Comparison of ENCODE assay signal across 22 cellular contexts in genomic region chr12:76384560-76384959, GRCh38. TPM values are rescaled to one million over a fixed set of nuclear protein-coding genes. Genes with fewer than 3 reads are reported as not detected.
DNase-seq lines count a peak whose midpoint lies in the region; ATAC-seq and TF ChIP-seq lines count a peak whose summit lies in the region.
"Had no signal": no experiment of that assay in that cellular context is flagged by ENCODE, and none has a peak within 500 bp of the region (broad histone marks: within the 10 kb centered on the region; RNA-seq: fewer than 3 reads in every experiment).

No MANE protein-coding gene starts in this region.

- no peak overlapping the region for H3K4me3 ChIP-seq in GM23338
- no peak overlapping the region for H3K4me3 ChIP-seq in psoas muscle
- H3K4me3 ChIP-seq in naive thymus-derived CD4-positive, alpha-beta T cell (ENCODE audit: low read length), result no peak overlapping the region
- H3K4me3 ChIP-seq: A549, GM12878, K562 had no signal

- no peaks in the 10 kb centered on the region for H4K20me1 ChIP-seq in GM23338 (replicated peaks; ENCODE audit: insufficient read depth)

- intact Hi-C loops in psoas muscle (cut with DNase I), result loop anchor here in 1 of 2 donors (10.0 kb wide), 1 partner anchor 200 kb away; no protein-coding TSS in a partner anchor
- intact Hi-C loops in naive thymus-derived CD4-positive, alpha-beta T cell (cut with micrococcal nuclease), result no loop called here

- WGBS in psoas muscle, 3 donors, result 63 to 92% (median 69%) methylated on average over 2 of the region's 2 CpGs

- H3K27ac ChIP-seq in GM23338 (ENCODE audit: low read depth) (no peak overlapping the region), psoas muscle (peak overlapping the region; percentile 43)
- H3K27ac ChIP-seq in naive thymus-derived CD4-positive, alpha-beta T cell (ENCODE audit: low read depth, low read length), result no peak overlapping the region
- H3K27ac ChIP-seq: A549, HL-60 had no signal

- CTCF ChIA-PET in naive thymus-derived CD4-positive, alpha-beta T cell (lab: Charles Lee), result no interaction called here

- H3K4me2 ChIP-seq in GM23338, result no peak overlapping the region
- H3K4me2 ChIP-seq: A549 had no signal

- no peaks in the 10 kb centered on the region for H3K27me3 Mint-ChIP-seq in GM23338 (ENCODE audit: insufficient read depth, low read depth, poor library complexity)
- H3K27me3 Mint-ChIP-seq in naive thymus-derived CD4-positive, alpha-beta T cell, result no peaks in the 10 kb centered on the region

- H3K27ac Mint-ChIP-seq in GM23338, result peak overlapping the region; percentile 65
- H3K27ac Mint-ChIP-seq in naive thymus-derived CD4-positive, alpha-beta T cell, result peak overlapping the region in 1 of 9 donors; percentile 53
- H3K27ac Mint-ChIP-seq: CD14-positive monocyte; CD8-positive, alpha-beta T cell; HFFc6 had no signal

- peaks cover 5% of the 10 kb centered on the region; the same call in 2 of the 3 replicates for H3K36me3 Mint-ChIP-seq in GM23338 (ENCODE audit: low read depth)
- peaks cover 4 to 60% (median 21%) of the 10 kb centered on the region in 5 donors for H3K36me3 Mint-ChIP-seq in naive thymus-derived CD4-positive, alpha-beta T cell

- H3K9me3 Mint-ChIP-seq in GM23338, result no peaks in the 10 kb centered on the region
- H3K9me3 Mint-ChIP-seq in naive thymus-derived CD4-positive, alpha-beta T cell, result no peaks in the 10 kb centered on the region
- H3K9me3 Mint-ChIP-seq: CD14-positive monocyte; CD8-positive, alpha-beta T cell; HFFc6 had no signal

- H3K36me3 ChIP-seq in GM23338 (ENCODE audit: insufficient read depth) (no peaks in the 10 kb centered on the region), psoas muscle (ENCODE audit: insufficient read depth in 1 of 2, low read depth in 1 of 2) (peaks cover 0 to 73% of the 10 kb centered on the region in 2 donors)
- peaks cover 9 to 21% (median 11%) of the 10 kb centered on the region in 3 experiments for H3K36me3 ChIP-seq in naive thymus-derived CD4-positive, alpha-beta T cell (ENCODE audit: control insufficient read depth in 2 of 3, insufficient read depth in 3 of 3, low read length in 3 of 3)

- no peaks in the 10 kb centered on the region for H3K79me2 ChIP-seq in GM23338 (replicated peaks; ENCODE audit: insufficient read depth)

- TF ChIP-seq CTCF in GM23338 (conservative IDR thresholded peaks at IDR 0.05; ENCODE audit: low read depth in 2 of 2), result no peak
- TF ChIP-seq CTCF in psoas muscle (IDR thresholded peaks at IDR 0.05), result no peak

- H3K4me1 Mint-ChIP-seq in GM23338, result peaks cover 5% of the 10 kb centered on the region
- peaks cover 0 to 2% (median 0%) of the 10 kb centered on the region in 7 donors for H3K4me1 Mint-ChIP-seq in naive thymus-derived CD4-positive, alpha-beta T cell
- H3K4me1 Mint-ChIP-seq: CD14-positive monocyte had no signal

- no peak for DNase-seq in GM23338 (ENCODE audit: low spot score)
- DNase-seq in NCI-H69 (lab: John Stamatoyannopoulos, UW), result peak; percentile 20
- peak; percentile 8 for DNase-seq in iPS-NIHi7 (ENCODE audit: extremely low spot score)
- no peak for DNase-seq in psoas muscle
- DNase-seq in activated naive CD4-positive, alpha-beta T cell treated with Interleukin-2 at 50 U/mL for 16 hours, result no peak
- DNase-seq in naive thymus-derived CD4-positive, alpha-beta T cell, result no peak
- DNase-seq: AML-193; Calu3; CD8-positive, alpha-beta T cell; DMS79 treated with DMSO at 0.1 percent for 48 hours; GF-D8; GOT3; H7; HFFc6; IMR-90 had no signal

- H3K9me2 ChIP-seq in GM23338 (ENCODE audit: insufficient read depth), result no peaks in the 10 kb centered on the region

- H3F3A ChIP-seq in GM23338 (replicated peaks; ENCODE audit: low read depth), result no peaks in the 10 kb centered on the region

- H3K27me3 ChIP-seq in GM23338 (ENCODE audit: insufficient read depth) (no peaks in the 10 kb centered on the region), psoas muscle (ENCODE audit: insufficient read depth in 3 of 3, low read length in 2 of 3) (no peaks in the 10 kb centered on the region)
- H3K27me3 ChIP-seq in naive thymus-derived CD4-positive, alpha-beta T cell (ENCODE audit: control insufficient read depth in 2 of 2, insufficient read depth in 2 of 2, low read length in 2 of 2), result no peaks in the 10 kb centered on the region

- H3K4me3 Mint-ChIP-seq in GM23338, result no peak overlapping the region
- no peak overlapping the region for H3K4me3 Mint-ChIP-seq in naive thymus-derived CD4-positive, alpha-beta T cell
- H3K4me3 Mint-ChIP-seq: CD14-positive monocyte; CD8-positive, alpha-beta T cell; HFFc6 had no signal

- H3K9me3 ChIP-seq in psoas muscle, result no peaks in the 10 kb centered on the region
- no peaks in the 10 kb centered on the region for H3K9me3 ChIP-seq in naive thymus-derived CD4-positive, alpha-beta T cell (ENCODE audit: control insufficient read depth in 2 of 3, low read length in 3 of 3)
- H3K9me3 ChIP-seq: A549 had no signal

- ATAC-seq in GM23338 (no peak), psoas muscle (peak in 3 of 4 donors; percentile 51 to 63 (median 59)), GM21515 (IDR thresholded peaks at IDR 0.05; ENCODE audit: unreplicated experiment) (no peak)
- no peak for ATAC-seq in naive thymus-derived CD4-positive, alpha-beta T cell
- ATAC-seq: A549; CD8-positive, alpha-beta T cell; GM12878; HCT116; K562 had no signal

- H2AFZ ChIP-seq in GM23338, result no peak overlapping the region

- POLR2A ChIA-PET in naive thymus-derived CD4-positive, alpha-beta T cell (lab: Charles Lee), result no interaction called here

- H3K4me1 ChIP-seq in GM23338 (ENCODE audit: insufficient read depth), result peaks cover 8% of the 10 kb centered on the region; the same call in 1 of the 2 replicates
- H3K4me1 ChIP-seq in psoas muscle, result peaks cover 11% of the 10 kb centered on the region
- H3K4me1 ChIP-seq in naive thymus-derived CD4-positive, alpha-beta T cell (ENCODE audit: control insufficient read depth in 2 of 2, insufficient read depth in 2 of 2, low read length in 2 of 2), result no peaks in the 10 kb centered on the region
- H3K4me1 ChIP-seq: A549 had no signal

TF ChIP-seq in GM23338, 12 proteins besides CTCF, POLR2A, EP300 and RAD21:
- TF ChIP-seq STAT1 (IDR thresholded peaks at IDR 0.05; ENCODE audit: unreplicated experiment), result no peak
- TF ChIP-seq EZH2 (IDR thresholded peaks at IDR 0.05; ENCODE audit: low read depth, unreplicated experiment), result no peak
- TF ChIP-seq ZNF114 (CRISPR knock-in tag; IDR thresholded peaks at IDR 0.05), result no peak
- no peak for TF ChIP-seq NANOG (IDR thresholded peaks at IDR 0.05; ENCODE audit: borderline replicate concordance)
- TF ChIP-seq POLR2AphosphoS5 (IDR thresholded peaks at IDR 0.05; ENCODE audit: low read depth), result no peak
- no peak for TF ChIP-seq CREB1 (CRISPR knock-in tag; IDR thresholded peaks at IDR 0.05; ENCODE audit: low read depth)
- no peak for TF ChIP-seq REST (IDR thresholded peaks at IDR 0.05; ENCODE audit: unreplicated experiment)
- TF ChIP-seq, protein P1, sequence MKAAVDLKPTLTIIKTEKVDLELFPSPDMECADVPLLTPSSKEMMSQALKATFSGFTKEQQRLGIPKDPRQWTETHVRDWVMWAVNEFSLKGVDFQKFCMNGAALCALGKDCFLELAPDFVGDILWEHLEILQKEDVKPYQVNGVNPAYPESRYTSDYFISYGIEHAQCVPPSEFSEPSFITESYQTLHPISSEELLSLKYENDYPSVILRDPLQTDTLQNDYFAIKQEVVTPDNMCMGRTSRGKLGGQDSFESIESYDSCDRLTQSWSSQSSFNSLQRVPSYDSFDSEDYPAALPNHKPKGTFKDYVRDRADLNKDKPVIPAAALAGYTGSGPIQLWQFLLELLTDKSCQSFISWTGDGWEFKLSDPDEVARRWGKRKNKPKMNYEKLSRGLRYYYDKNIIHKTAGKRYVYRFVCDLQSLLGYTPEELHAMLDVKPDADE (IDR thresholded peaks at IDR 0.05), result no peak
- TF ChIP-seq JUNB (IDR thresholded peaks at IDR 0.05; ENCODE audit: unreplicated experiment), result no peak
- no peak for TF ChIP-seq EZH2phosphoT487 (IDR thresholded peaks at IDR 0.05; ENCODE audit: unreplicated experiment)
TF ChIP-seq in GM23338: peak in this region for 0.

RNA-seq across cellular contexts. Expression of gene BBS10, which starts 36.3 kb away (rescaled TPM):
- 12.8 and 13.4 TPM in 2 replicates for total RNA-seq in GM23338 (2014; rRNA removed; shearing (Covaris generic))
- polyA plus RNA-seq in GM23338 (2016; fragmentation: Nextera tagmentation; extraction: Ambion mirVana) (4.2 and 5.2 TPM in 2 replicates), psoas muscle (1 to 10 TPM; 3.6 to 9.1 (median 4.9) TPM)
- 1 to 10 TPM; 3.9 to 8.2 (median 6.7) TPM for total RNA-seq in psoas muscle
- total RNA-seq in naive thymus-derived CD4-positive, alpha-beta T cell, result 10 to 100 TPM in 2 of 5 experiments, 1 to 10 TPM in 3; 2.5 to 11.5 (median 5.2) TPM
- 1 to 10 TPM; 1.7 to 2.3 TPM for polyA plus RNA-seq in naive thymus-derived CD4-positive, alpha-beta T cell

Comparison
In these comparisons a context has a peak if more than half of its experiments do, and no peak if none do; other contexts are left out.
1. ATAC-seq: peak in psoas muscle (3 of 4); none in GM23338 (single experiment), GM21515 (single experiment) and naive thymus-derived CD4-positive, alpha-beta T cell (single experiment).
2. DNase-seq: peak in NCI-H69 (single experiment) and iPS-NIHi7 (single experiment); none in GM23338 (single experiment), psoas muscle (0 of 2), activated naive CD4-positive, alpha-beta T cell treated with Interleukin-2 at 50 U/mL for 16 hours (single experiment) and naive thymus-derived CD4-positive, alpha-beta T cell (0 of 9).